ENCODE assay signal across 17 cellular contexts in the genomic region with DNA sequence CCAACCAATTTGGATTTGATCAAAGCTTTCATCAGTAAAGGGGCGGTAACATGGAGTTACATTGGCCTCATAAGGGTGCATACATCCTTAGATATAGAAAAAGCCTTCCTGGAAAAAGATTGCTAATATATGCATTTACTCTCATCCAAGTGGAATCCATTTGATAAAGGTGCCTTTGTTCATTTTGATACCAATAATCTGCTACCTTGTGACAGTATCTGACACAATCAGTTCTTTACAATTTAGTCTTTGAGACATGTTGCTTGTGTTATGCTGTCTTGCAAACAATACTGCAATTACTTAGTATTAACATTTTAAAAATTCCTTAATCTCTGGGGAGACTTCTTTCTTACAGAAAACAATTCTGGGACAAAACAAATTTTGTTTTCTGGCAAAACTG.
"Had no signal": no experiment of that assay in that cellular context is flagged by ENCODE, and none has a peak within 500 bp of the region (broad histone marks: within the 10 kb centered on the region; RNA-seq: fewer than 3 reads in every experiment).

No MANE protein-coding gene starts in this region.

- DNase-seq: dermis blood vessel endothelial cell; dorsolateral prefrontal cortex; effector CD4-positive, alpha-beta T cell; effector memory CD4-positive, alpha-beta T cell; foreskin keratinocyte; gastrocnemius medialis; glutamatergic neuron; head of caudate nucleus; heart right ventricle; hippocampal formation; left cardiac atrium; left lung; left ventricle myocardium superior; lower lobe of right lung; mesenchymal stem cell; naive thymus-derived CD4-positive, alpha-beta T cell had no signal

- ATAC-seq: foreskin keratinocyte; gastrocnemius medialis; heart right ventricle; left cardiac atrium; left lung; left ventricle myocardium superior; lower lobe of right lung; naive thymus-derived CD4-positive, alpha-beta T cell had no signal

- H3K9me3 Mint-ChIP-seq: mesothelial cell of epicardium had no signal

- H3K27ac Mint-ChIP-seq: mesothelial cell of epicardium; naive thymus-derived CD4-positive, alpha-beta T cell had no signal

- H3K4me3 Mint-ChIP-seq: mesothelial cell of epicardium; naive thymus-derived CD4-positive, alpha-beta T cell had no signal

- H3K4me1 Mint-ChIP-seq: mesothelial cell of epicardium had no signal

- H3K36me3 Mint-ChIP-seq: mesothelial cell of epicardium; naive thymus-derived CD4-positive, alpha-beta T cell had no signal
